ENCODE assay signal across 14 cellular contexts in the genomic region with DNA sequence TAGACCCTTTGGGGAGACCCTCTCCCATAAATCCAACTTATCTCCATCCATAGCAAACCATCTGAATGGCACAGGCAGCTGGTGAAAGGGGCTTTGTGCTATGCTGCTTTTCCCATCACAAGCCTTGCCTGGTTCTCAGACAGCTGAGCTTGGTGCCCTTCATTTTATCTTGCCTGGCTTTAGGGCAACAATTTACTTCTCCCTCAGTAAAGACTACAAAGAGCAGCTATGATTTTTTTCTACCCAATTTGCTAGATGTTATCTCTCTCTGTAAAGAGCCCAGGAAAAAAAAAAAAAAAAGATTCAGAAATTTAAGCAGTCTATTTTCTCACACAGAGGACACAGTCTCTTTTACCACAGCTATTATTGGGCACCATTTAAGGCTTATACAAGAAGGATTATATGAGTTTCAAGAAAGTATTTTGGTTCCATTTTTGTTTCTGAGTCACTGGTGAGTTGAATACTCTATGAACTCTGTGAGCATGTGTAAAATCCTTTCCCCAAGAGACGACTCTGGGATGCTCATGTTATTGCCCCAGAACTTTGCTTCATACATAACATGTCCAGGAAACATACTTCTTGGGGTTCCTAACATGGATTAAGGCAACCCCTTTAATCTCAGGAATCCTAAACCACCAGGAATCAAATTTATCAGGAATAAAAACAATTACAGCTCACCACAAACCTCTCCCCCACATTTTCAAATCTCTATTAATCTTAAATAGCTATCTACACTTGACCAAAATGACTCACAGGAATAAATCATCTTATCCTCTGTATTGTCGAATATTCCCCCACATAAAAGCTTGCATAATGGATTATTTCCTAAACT.
DNase-seq lines count a peak whose midpoint lies in the region; ATAC-seq, FAIRE-seq and TF ChIP-seq lines count a peak whose summit lies in the region.
"Had no signal": no experiment of that assay in that cellular context is flagged by ENCODE, and none has a peak within 500 bp of the region (broad histone marks: within the 10 kb centered on the region; RNA-seq: fewer than 3 reads in every experiment).

No MANE protein-coding gene starts in this region.

- H3K4me1 ChIP-seq in BE2C (peaks cover 30% of the 10 kb centered on the region), left lung (peaks cover 0 to 17% of the 10 kb centered on the region in 2 donors)

- no peak overlapping the region for H3K4me3 ChIP-seq in BE2C (ENCODE audit: low read depth, low read length)
- no peak overlapping the region for H3K4me3 ChIP-seq in astrocyte of the spinal cord (ENCODE audit: low read depth, low read length)
- H3K4me3 ChIP-seq in left lung, result no peak overlapping the region
- H3K4me3 ChIP-seq: SK-N-MC had no signal

- intact Hi-C loops in left lung (cut with DNase I), result no loop called here

- TF ChIP-seq CTCF in BE2C (IDR thresholded peaks at IDR 0.05; ENCODE audit: low read depth, low read length), result no peak
- no peak for TF ChIP-seq CTCF in astrocyte of the spinal cord (IDR thresholded peaks at IDR 0.05; ENCODE audit: low read depth, low read length)
- no peak for TF ChIP-seq CTCF in left lung (IDR thresholded peaks at IDR 0.05)

- ATAC-seq in left lung, result peak; percentile 33
- ATAC-seq: activated naive CD8-positive, alpha-beta T cell treated with anti-CD3 and anti-CD28 coated beads, Interleukin-2, amount 50 U/mL, for 24 hours; stimulated activated memory B cell treated with anti-CD40 and anti-IgM and Interleukin-4, amounts not matched to agents 10 μg/mL and 1 μg/mL and 100 μg/mL, for 72 hours; WTC11 had no signal

- peak; percentile 30 for DNase-seq in BE2C
- DNase-seq in HTR-8/SVneo (ENCODE audit: insufficient read length, low spot score), result peak; percentile 23
- DNase-seq in astrocyte of the spinal cord (ENCODE audit: low read depth, low spot score), result peak; percentile 75
- no peak for DNase-seq in left lung
- no peak for DNase-seq in stimulated activated CD4-positive, alpha-beta T cell treated with anti-CD3 and anti-CD28 coated beads, Interleukin-2, amount 100 ng/mL, for 48 hours
- no peak for DNase-seq in NOMO-1 treated with DMSO at 0.1 percent for 48 hours (lab: John Stamatoyannopoulos, UW; ENCODE audit: unreplicated experiment)
- DNase-seq in NK-92 treated with Interleukin-12 subunit alpha and Interleukin-12 subunit beta, amount 100 ng/mL, for 24 hours (lab: John Stamatoyannopoulos, UW), result no peak
- DNase-seq in NCI-H82 (lab: John Stamatoyannopoulos, UW), result no peak
- DNase-seq: activated naive CD8-positive, alpha-beta T cell treated with anti-CD3 and anti-CD28 coated beads, Interleukin-2, amount 50 U/mL, for 24 hours; effector CD4-positive, alpha-beta T cell; NCI-H524 treated with DMSO at 0.1 percent for 48 hours had no signal

- in situ Hi-C loops in astrocyte of the spinal cord (cut with HindIII; ENCODE audit: low sequenced_read_pairs), result loop anchor here (25.0 kb wide), 1 partner anchor 223 kb away; no protein-coding TSS in a partner anchor

- no peak for FAIRE-seq in HTR-8/SVneo (lab: Jason Lieb, UNC)

- no peaks in the 10 kb centered on the region for H3K27me3 ChIP-seq in BE2C
- H3K27me3 ChIP-seq in left lung, result no peaks in the 10 kb centered on the region

- H3K9me3 ChIP-seq in BE2C (no peaks in the 10 kb centered on the region), left lung (no peaks in the 10 kb centered on the region)

- H3K27ac ChIP-seq in left lung, result no peak overlapping the region
- H3K27ac ChIP-seq: SK-N-MC had no signal

- H3K36me3 ChIP-seq in BE2C (no peaks in the 10 kb centered on the region), left lung (no peaks in the 10 kb centered on the region)

Comparison
In these comparisons a context has a peak if more than half of its experiments do, and no peak if none do; other contexts are left out.
1. DNase-seq: peak in BE2C (single experiment), HTR-8/SVneo (single experiment) and astrocyte of the spinal cord (single experiment); none in left lung (0 of 2), stimulated activated CD4-positive, alpha-beta T cell treated with anti-CD3 and anti-CD28 coated beads, Interleukin-2, amount 100 ng/mL, for 48 hours (0 of 2), NOMO-1 treated with DMSO at 0.1 percent for 48 hours (single experiment), NK-92 treated with Interleukin-12 subunit alpha and Interleukin-12 subunit beta, amount 100 ng/mL, for 24 hours (single experiment) and NCI-H82 (single experiment).